In the genomic region with DNA sequence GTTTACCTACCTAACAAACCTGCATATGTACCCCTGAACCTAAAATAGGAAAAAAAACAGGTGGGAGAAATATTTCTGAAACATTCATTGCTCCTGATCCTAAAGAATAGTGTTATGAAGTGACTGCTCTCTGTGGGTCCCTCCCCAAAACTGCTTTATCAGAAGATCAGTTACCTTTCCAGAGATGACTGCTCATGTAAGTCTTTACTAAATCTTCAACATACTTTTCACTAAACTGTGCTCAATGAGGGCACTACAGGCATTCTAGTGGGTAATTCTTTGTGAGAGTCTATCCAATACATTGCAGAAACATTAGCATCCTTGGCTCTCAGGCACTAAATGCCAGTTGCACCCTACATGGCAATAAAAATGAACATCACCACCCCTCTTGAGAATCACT, we compare ENCODE assay signal across 23 cellular contexts.
"Had no signal": no experiment of that assay in that cellular context is flagged by ENCODE, and none has a peak within 500 bp of the region (broad histone marks: within the 10 kb centered on the region; RNA-seq: fewer than 3 reads in every experiment).

No MANE protein-coding gene starts in this region.

- H3K36me3 Mint-ChIP-seq: activated naive CD4-positive, alpha-beta T cell treated with anti-CD3 and anti-CD28 coated beads, Interleukin-2, amount 50 U/mL, for 72 hours; memory B cell; natural killer cell; stimulated activated effector memory CD8-positive, alpha-beta T cell treated with anti-CD3 and anti-CD28 coated beads, Interleukin-12 subunit alpha, Interleukin-12 subunit beta, amount 100 ng/mL, for 72 hours; type B pancreatic cell had no signal

- H3K27ac ChIP-seq: colonic mucosa, skin epidermis had no signal

- H3K4me3 ChIP-seq: colonic mucosa had no signal

- H3K27ac Mint-ChIP-seq: activated CD4-positive, alpha-beta T cell treated with anti-CD3 and anti-CD28 coated beads for 36 hours; activated CD8-positive, alpha-beta memory T cell treated with anti-CD3 and anti-CD28 coated beads, Interleukin-2, amount 10 ng/mL, durations not matched to agents 7 days and 5 days; activated CD8-positive, alpha-beta T cell treated with anti-CD3 and anti-CD28 coated beads, Interleukin-2, amount 10 ng/mL, durations not matched to agents 7 days and 5 days; activated naive CD4-positive, alpha-beta T cell treated with anti-CD3 and anti-CD28 coated beads, Interleukin-2, amount 50 U/mL, for 72 hours; activated T-helper 2 cell treated with anti-CD3 and anti-CD28 coated beads, Interferon-gamma antibody, Interleukin-2, Interleukin-4, amounts not matched to agents 10 μg/mL and 5 μg/mL and 100 μg/mL, durations not matched to agents 14 hours and 24 hours and 36 hours; memory B cell; natural killer cell; stimulated activated effector memory CD8-positive, alpha-beta T cell treated with anti-CD3 and anti-CD28 coated beads, Interleukin-12 subunit alpha, Interleukin-12 subunit beta, amount 100 ng/mL, for 72 hours; stimulated activated naive CD8-positive, alpha-beta T cell treated with anti-CD3 and anti-CD28 coated beads, Interleukin-15, Interleukin-2, amounts not matched to agents 100 ng/mL and 50 ng/mL, for 24 hours; type B pancreatic cell had no signal

- H3K4me1 Mint-ChIP-seq: activated CD4-positive, alpha-beta T cell treated with anti-CD3 and anti-CD28 coated beads for 36 hours; stimulated activated effector memory CD8-positive, alpha-beta T cell treated with anti-CD3 and anti-CD28 coated beads, Interleukin-12 subunit alpha, Interleukin-12 subunit beta, amount 100 ng/mL, for 72 hours had no signal

- H3K27me3 Mint-ChIP-seq: stimulated activated naive CD8-positive, alpha-beta T cell treated with anti-CD3 and anti-CD28 coated beads, Interleukin-15, Interleukin-2, amounts not matched to agents 100 ng/mL and 50 ng/mL, for 24 hours; type B pancreatic cell had no signal

- ATAC-seq: activated CD4-positive, alpha-beta T cell treated with anti-CD3 and anti-CD28 coated beads for 36 hours; activated CD8-positive, alpha-beta memory T cell treated with anti-CD3 and anti-CD28 coated beads, Interleukin-2, amount 10 ng/mL, durations not matched to agents 7 days and 5 days; activated CD8-positive, alpha-beta T cell treated with anti-CD3 and anti-CD28 coated beads, Interleukin-2, amount 10 ng/mL, durations not matched to agents 7 days and 5 days; activated naive CD4-positive, alpha-beta T cell treated with anti-CD3 and anti-CD28 coated beads, Interleukin-2, amount 50 U/mL, for 72 hours; natural killer cell; sciatic nerve; stimulated activated effector memory CD8-positive, alpha-beta T cell treated with anti-CD3 and anti-CD28 coated beads, Interleukin-12 subunit alpha, Interleukin-12 subunit beta, amount 100 ng/mL, for 72 hours had no signal

- H3K4me3 Mint-ChIP-seq: activated CD4-positive, alpha-beta T cell treated with anti-CD3 and anti-CD28 coated beads for 36 hours; activated CD8-positive, alpha-beta memory T cell treated with anti-CD3 and anti-CD28 coated beads, Interleukin-2, amount 10 ng/mL, durations not matched to agents 7 days and 5 days; activated CD8-positive, alpha-beta T cell treated with anti-CD3 and anti-CD28 coated beads, Interleukin-2, amount 10 ng/mL, durations not matched to agents 7 days and 5 days; memory B cell; natural killer cell; stimulated activated effector memory CD8-positive, alpha-beta T cell treated with anti-CD3 and anti-CD28 coated beads, Interleukin-12 subunit alpha, Interleukin-12 subunit beta, amount 100 ng/mL, for 72 hours; stimulated activated naive CD8-positive, alpha-beta T cell treated with anti-CD3 and anti-CD28 coated beads, Interleukin-15, Interleukin-2, amounts not matched to agents 100 ng/mL and 50 ng/mL, for 24 hours; type B pancreatic cell had no signal

- DNase-seq: activated CD4-positive, alpha-beta T cell treated with anti-CD3 and anti-CD28 coated beads for 36 hours; activated CD4-positive, CD25-positive, alpha-beta regulatory T cell; activated CD8-positive, alpha-beta memory T cell treated with anti-CD3 and anti-CD28 coated beads, Interleukin-2, amount 10 ng/mL, durations not matched to agents 7 days and 5 days; activated CD8-positive, alpha-beta T cell treated with anti-CD3 and anti-CD28 coated beads, Interleukin-2, amount 10 ng/mL, durations not matched to agents 7 days and 5 days; activated naive CD4-positive, alpha-beta T cell; activated T-cell treated with anti-CD3 and anti-CD28 coated beads, Interleukin-2, amount 50 U/mL, for 48 hours; anterior cingulate cortex; colonic mucosa; effector CD8-positive, alpha-beta T cell; erythroblast; foreskin fibroblast; natural killer cell; posterior cingulate gyrus; stimulated activated CD4-positive, alpha-beta T cell treated with anti-CD3 and anti-CD28 coated beads, Interleukin-4, amount 100 ng/mL, for 24 hours; substantia nigra had no signal

- H3K9me3 Mint-ChIP-seq: activated naive CD4-positive, alpha-beta T cell treated with anti-CD3 and anti-CD28 coated beads, Interleukin-2, amount 50 U/mL, for 72 hours; activated T-helper 2 cell treated with anti-CD3 and anti-CD28 coated beads, Interferon-gamma antibody, Interleukin-2, Interleukin-4, amounts not matched to agents 10 μg/mL and 5 μg/mL and 100 μg/mL, durations not matched to agents 14 hours and 24 hours and 36 hours; memory B cell; natural killer cell; stimulated activated effector memory CD8-positive, alpha-beta T cell treated with anti-CD3 and anti-CD28 coated beads, Interleukin-12 subunit alpha, Interleukin-12 subunit beta, amount 100 ng/mL, for 72 hours; stimulated activated naive CD8-positive, alpha-beta T cell treated with anti-CD3 and anti-CD28 coated beads, Interleukin-15, Interleukin-2, amounts not matched to agents 100 ng/mL and 50 ng/mL, for 24 hours; type B pancreatic cell had no signal

- H3K4me1 ChIP-seq: colonic mucosa had no signal

- H3K27me3 ChIP-seq: colonic mucosa had no signal

- H3K9me3 ChIP-seq: colonic mucosa had no signal

- H3K36me3 ChIP-seq: colonic mucosa had no signal
